Comparison of ENCODE assay signal across 35 cellular contexts in genomic region chr13:84940167-84940566, GRCh38.
"Had no signal": no experiment of that assay in that cellular context is flagged by ENCODE, and none has a peak within 500 bp of the region (broad histone marks: within the 10 kb centered on the region; RNA-seq: fewer than 3 reads in every experiment).

No MANE protein-coding gene starts in this region.

- H3K27ac ChIP-seq: KMS-11 had no signal

- H3K4me3 ChIP-seq: MG63 had no signal

- H3K9ac ChIP-seq: KMS-11 had no signal

- DNase-seq: Karpas-422, Kasumi-1, KG1, MG63, MM.1S, MV-4-11, NCI-H1048, NCI-H1092, NCI-H1092 treated with DMSO at 0.1 percent for 48 hours, NCI-H1105, NCI-H1105 treated with DMSO at 0.1 percent for 48 hours, NCI-H1417, NCI-H1417 treated with DMSO at 0.1 percent for 48 hours, NCI-H1436, NCI-H1436 treated with DMSO at 0.1 percent for 48 hours, NCI-H146, NCI-H1694, NCI-H1694 treated with DMSO at 0.1 percent for 48 hours, NCI-H187, NCI-H187 treated with DMSO at 0.1 percent for 48 hours, NCI-H1930, NCI-H2029, NCI-H2029 treated with DMSO at 0.1 percent for 48 hours, NCI-H2081, NCI-H2081 treated with DMSO at 0.1 percent for 48 hours, NCI-H2107, NCI-H2171, NCI-H2171 treated with DMSO at 0.1 percent for 48 hours, NCI-H2227 treated with DMSO at 0.1 percent for 48 hours, NCI-H226, NCI-H345, NCI-H446, NCI-H446 treated with DMSO at 0.1 percent for 48 hours, NCI-H510A had no signal

- H3K9me3 ChIP-seq: MG63 had no signal

- H3K36me3 ChIP-seq: MG63 had no signal
